9 cellular contexts compared by ENCODE assay signal in genomic region chrX:9339603-9340569, GRCh38.
DNase-seq lines count a peak whose midpoint lies in the region; ATAC-seq, FAIRE-seq and TF ChIP-seq lines count a peak whose summit lies in the region.
"Had no signal": no experiment of that assay in that cellular context is flagged by ENCODE, and none has a peak within 500 bp of the region (broad histone marks: within the 10 kb centered on the region; RNA-seq: fewer than 3 reads in every experiment).

No MANE protein-coding gene starts in this region.

- DNase-seq in NK-92 treated with Interleukin-12 subunit alpha and Interleukin-12 subunit beta, amount 100 ng/mL, for 24 hours (lab: John Stamatoyannopoulos, UW) = peak; percentile 22
- DNase-seq in NK-92 (lab: John Stamatoyannopoulos, UW; ENCODE audit: unreplicated experiment) = no peak
- peak; percentile 51 to 70 (median 61) for DNase-seq in heart left ventricle
- no peak for DNase-seq in H54 (ENCODE audit: insufficient read length, low spot score)

- no peak for FAIRE-seq in H54 (lab: Jason Lieb, UNC)
- FAIRE-seq: keratinocyte had no signal

- intact Hi-C loops in heart left ventricle (cut with DNase I) = loop anchor here in 4 of 10 donors (5.0 to 10.0 kb wide), 3 partner anchors 122 to 365 kb away; partner anchors contain the start of gene TBL1X (in 1 of the 4)

- H2AFZ ChIP-seq in SU-DHL-6 (ENCODE audit: low read depth, low read length, severe bottlenecking) = no peak overlapping the region

- H3K27me3 ChIP-seq in SU-DHL-6 (ENCODE audit: low read length) = no peaks in the 10 kb centered on the region
- no peaks in the 10 kb centered on the region for H3K27me3 ChIP-seq in heart left ventricle
- no peaks in the 10 kb centered on the region for H3K27me3 ChIP-seq in stomach smooth muscle (ENCODE audit: control insufficient read depth in 1 of 2, insufficient read depth in 2 of 2, low read length in 2 of 2)

- TF ChIP-seq POLR2A in heart left ventricle (IDR thresholded peaks at IDR 0.05) (no peak), H54 (IDR thresholded peaks at IDR 0.05; ENCODE audit: low read depth, low read length) (no peak)

- peak; percentile 21 to 69 (median 56) for ATAC-seq in heart left ventricle
- no peak for ATAC-seq in GM21737 (IDR thresholded peaks at IDR 0.05; ENCODE audit: unreplicated experiment)
- no peak for ATAC-seq in GM19035 (IDR thresholded peaks at IDR 0.05; ENCODE audit: unreplicated experiment)

- H3K9me2 ChIP-seq in SU-DHL-6 (replicated peaks; ENCODE audit: insufficient read depth, low read length) = no peaks in the 10 kb centered on the region

- H3K79me2 ChIP-seq in SU-DHL-6 (ENCODE audit: insufficient read depth, low read length) = no peaks in the 10 kb centered on the region

- H3F3A ChIP-seq in SU-DHL-6 (ENCODE audit: insufficient read depth) = peaks cover 15% of the 10 kb centered on the region

- H3K4me1 ChIP-seq in heart left ventricle = peaks cover 0 to 47% (median 17%) of the 10 kb centered on the region in 12 donors
- peaks cover 18% of the 10 kb centered on the region for H3K4me1 ChIP-seq in stomach smooth muscle (ENCODE audit: control insufficient read depth, insufficient read depth, low read length)

- peak overlapping the region; percentile 99 for H3K4me2 ChIP-seq in SU-DHL-6 (ENCODE audit: low read depth, low read length, poor library complexity, severe bottlenecking)

- no peaks in the 10 kb centered on the region for H4K20me1 ChIP-seq in SU-DHL-6 (ENCODE audit: low read depth, low read length)

- H3K27ac ChIP-seq in SU-DHL-6 (ENCODE audit: low read depth, low read length) (peak overlapping the region; percentile 100), heart left ventricle (peak overlapping the region in 10 of 12 donors; percentile 53 to 96 (median 75)), stomach smooth muscle (ENCODE audit: low read length) (peak overlapping the region; percentile 53)

- H3K9ac ChIP-seq in SU-DHL-6 (ENCODE audit: low read length) (peak overlapping the region; percentile 67), stomach smooth muscle (ENCODE audit: low read length in 2 of 2) (no peak overlapping the region)

- no peaks in the 10 kb centered on the region for H3K9me3 ChIP-seq in SU-DHL-6 (ENCODE audit: insufficient read depth, low read length)
- no peaks in the 10 kb centered on the region for H3K9me3 ChIP-seq in heart left ventricle
- no peaks in the 10 kb centered on the region for H3K9me3 ChIP-seq in stomach smooth muscle (ENCODE audit: control insufficient read depth in 2 of 2, low read length in 2 of 2)

- TF ChIP-seq CTCF in SU-DHL-6 (IDR thresholded peaks at IDR 0.05; ENCODE audit: insufficient read depth, low read length, poor library complexity, severe bottlenecking) (no peak), heart left ventricle (IDR thresholded peaks at IDR 0.05) (no peak)

- peak overlapping the region; percentile 51 for H3K4me3 ChIP-seq in SU-DHL-6 (ENCODE audit: insufficient read depth, low read length, poor library complexity, severe bottlenecking)
- no peak overlapping the region for H3K4me3 ChIP-seq in heart left ventricle
- no peak overlapping the region for H3K4me3 ChIP-seq in stomach smooth muscle (ENCODE audit: low read length in 2 of 2)

- 44 to 58% (median 51%) methylated on average over 13 of the region's 13 CpGs for WGBS in heart left ventricle, 4 donors

- H3K36me3 ChIP-seq in SU-DHL-6 (ENCODE audit: low read length) (no peaks in the 10 kb centered on the region), heart left ventricle (no peaks in the 10 kb centered on the region), stomach smooth muscle (ENCODE audit: control insufficient read depth in 2 of 2, insufficient read depth in 2 of 2, low read length in 2 of 2) (no peaks in the 10 kb centered on the region)

Comparison
In these comparisons a context has a peak if more than half of its experiments do, and no peak if none do; other contexts are left out.
1. DNase-seq: peak in NK-92 treated with Interleukin-12 subunit alpha and Interleukin-12 subunit beta, amount 100 ng/mL, for 24 hours (single experiment) and heart left ventricle (5 of 5); none in NK-92 (single experiment) and H54 (single experiment).
2. ATAC-seq: peak in heart left ventricle (4 of 4); none in GM21737 (single experiment) and GM19035 (single experiment).
3. Peak in every context shown above with its lines, with median percentiles within 50 percentile points of each other: H3K27ac ChIP-seq.